In the genomic region with DNA sequence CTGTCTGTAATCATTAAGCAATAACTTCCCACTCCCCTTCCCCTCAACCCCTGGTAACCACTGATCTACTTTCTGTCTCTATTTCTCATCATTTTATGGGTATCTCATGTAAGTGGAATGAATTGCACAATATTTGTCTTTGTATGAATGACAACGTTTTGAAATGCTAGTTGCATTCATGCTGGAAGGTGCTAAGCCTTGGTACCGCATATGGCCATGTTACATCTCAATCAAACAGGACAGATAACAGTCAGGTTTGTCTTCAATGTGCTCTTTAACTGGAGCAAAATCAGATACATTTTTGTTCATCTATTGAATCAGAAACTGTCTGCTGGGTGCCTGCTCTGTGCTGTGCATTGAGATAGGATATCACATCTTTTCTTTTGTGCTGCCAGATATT, we compare ENCODE assay signal across 20 cellular contexts.
DNase-seq lines count a peak whose midpoint lies in the region; ATAC-seq and TF ChIP-seq lines count a peak whose summit lies in the region.
"Had no signal": no experiment of that assay in that cellular context is flagged by ENCODE, and none has a peak within 500 bp of the region (broad histone marks: within the 10 kb centered on the region; RNA-seq: fewer than 3 reads in every experiment).

No MANE protein-coding gene starts in this region.

- H3K23ac ChIP-seq in IMR-90 (ENCODE audit: low read depth, low read length): no peak overlapping the region
- H3K23ac ChIP-seq in H9 (ENCODE audit: insufficient read length, low read depth, low read length): no peak overlapping the region

- peaks cover 71% of the 10 kb centered on the region for H3K9me3 Mint-ChIP-seq in WTC11
- peaks cover 36 to 48% of the 10 kb centered on the region in 2 experiments for H3K9me3 Mint-ChIP-seq in H9

- no peak overlapping the region for H3K18ac ChIP-seq in IMR-90 (ENCODE audit: low read depth, low read length)
- no peak overlapping the region for H3K18ac ChIP-seq in H9 (ENCODE audit: insufficient read length, low read depth, low read length)

- H4K5ac ChIP-seq in IMR-90 (ENCODE audit: low read depth, low read length) (no peak overlapping the region), H9 (ENCODE audit: insufficient read length, low read depth, low read length) (no peak overlapping the region)

- H3K4me2 ChIP-seq in IMR-90 (ENCODE audit: low read depth, low read length): no peak overlapping the region
- H3K4me2 ChIP-seq in MM.1S (ENCODE audit: low read depth, low read length): 0 out of 2 replicates have a peak overlapping the region, but pooled peaks have one; percentile 83
- H3K4me2 ChIP-seq in H9 (ENCODE audit: insufficient read depth, insufficient read length, low read length): no peak overlapping the region
- H3K4me2 ChIP-seq in osteoblast (ENCODE audit: insufficient read depth, low read length): no peak overlapping the region
- H3K4me2 ChIP-seq: BLaER1 had no signal

- no peak for DNase-seq in IMR-90
- no peak for DNase-seq in MM.1S
- DNase-seq in WTC11 (ENCODE audit: low spot score): no peak
- DNase-seq in psoas muscle: no peak
- DNase-seq in H9: no peak
- no peak for DNase-seq in activated CD4-positive, alpha-beta T cell treated with anti-CD3 and anti-CD28 coated beads, Interleukin-2, amount 50 U/mL, for 4 hours
- DNase-seq in osteoblast (ENCODE audit: insufficient read length, low spot score, missing footprints): no peak
- DNase-seq in superior temporal gyrus (ENCODE audit: extremely low spot score): no peak
- DNase-seq: Caco-2; CD4-positive, CD25-positive, alpha-beta regulatory T cell; CD8-positive, alpha-beta T cell; DMS153; DND-41; GDM1; GM23248 had no signal

- no peaks in the 10 kb centered on the region for H3K9me2 ChIP-seq in MM.1S (replicated peaks; ENCODE audit: insufficient read depth, low read length)

- H4K20me1 ChIP-seq in IMR-90 (ENCODE audit: insufficient read depth, low read length) (no peaks in the 10 kb centered on the region), MM.1S (ENCODE audit: insufficient read depth, low read length) (no peaks in the 10 kb centered on the region), H9 (ENCODE audit: control insufficient read depth, insufficient read depth, insufficient read length) (no peaks in the 10 kb centered on the region), osteoblast (ENCODE audit: insufficient read depth, low read length) (no peaks in the 10 kb centered on the region)
- H4K20me1 ChIP-seq: BLaER1 had no signal

- in situ Hi-C loops in IMR-90 (cut with MboI; ENCODE audit: low sequenced_read_pairs): no loop called here

- H3K4me1 Mint-ChIP-seq in WTC11: no peaks in the 10 kb centered on the region
- no peaks in the 10 kb centered on the region for H3K4me1 Mint-ChIP-seq in H9
- H3K4me1 Mint-ChIP-seq: B cell had no signal

- no peak for TF ChIP-seq RAD21 in IMR-90 (IDR thresholded peaks at IDR 0.05; ENCODE audit: low read length)

- no peak overlapping the region for H2BK12ac ChIP-seq in H9 (ENCODE audit: insufficient read length, low read depth, low read length)

- H3K9ac ChIP-seq in IMR-90 (ENCODE audit: low read depth, low read length) (no peak overlapping the region), MM.1S (ENCODE audit: low read length) (no peak overlapping the region), H9 (ENCODE audit: extremely low read depth, insufficient read length, low read length) (no peak overlapping the region)
- H3K9ac ChIP-seq: BLaER1, GM23248 had no signal

- no TSS peak for BruUV-seq in IMR-90 (replicated peaks; lab: Mats Ljungman, UMichigan)

- no peak overlapping the region for H2AK9ac ChIP-seq in IMR-90 (replicated peaks; ENCODE audit: low read depth, low read length, poor library complexity)

- H3K23me2 ChIP-seq in H9 (ENCODE audit: insufficient read length, low read depth, low read length, poor library complexity, severe bottlenecking): no peaks in the 10 kb centered on the region

- dilution Hi-C loops in IMR-90 (cut with HindIII; ENCODE audit: low sequenced_read_pairs, unreplicated experiment): no loop called here

- no peaks in the 10 kb centered on the region for H3K36me3 ChIP-seq in IMR-90 (ENCODE audit: control insufficient read depth, insufficient read depth, low read length)
- no peaks in the 10 kb centered on the region for H3K36me3 ChIP-seq in MM.1S (replicated peaks; ENCODE audit: insufficient read depth, low read length)
- peaks cover 0 to 8% of the 10 kb centered on the region in 2 donors for H3K36me3 ChIP-seq in psoas muscle (ENCODE audit: insufficient read depth in 1 of 2, low read depth in 1 of 2)
- no peaks in the 10 kb centered on the region for H3K36me3 ChIP-seq in osteoblast (ENCODE audit: insufficient read depth, low read length)
- H3K36me3 ChIP-seq: BLaER1 had no signal

- H3K27ac Mint-ChIP-seq in WTC11 (no peak overlapping the region), H9 (no peak overlapping the region)
- H3K27ac Mint-ChIP-seq: B cell; CD4-positive, CD25-positive, alpha-beta regulatory T cell; CD8-positive, alpha-beta T cell had no signal

- H3K9me3 ChIP-seq in IMR-90 (ENCODE audit: control insufficient read depth, insufficient read depth, low read length): peaks cover 19% of the 10 kb centered on the region
- H3K9me3 ChIP-seq in MM.1S (replicated peaks; ENCODE audit: insufficient read depth, low read length): no peaks in the 10 kb centered on the region
- H3K9me3 ChIP-seq in psoas muscle: no peaks in the 10 kb centered on the region
- H3K9me3 ChIP-seq in H9 (ENCODE audit: control insufficient read depth, low read depth, low read length): peaks cover 8% of the 10 kb centered on the region
- H3K9me3 ChIP-seq in osteoblast (ENCODE audit: low read depth, low read length): peaks cover 3% of the 10 kb centered on the region
- H3K9me3 ChIP-seq: Caco-2 had no signal

- H3K4me3 ChIP-seq in IMR-90 (ENCODE audit: insufficient read depth, low read depth, low read length) (no peak overlapping the region), MM.1S (ENCODE audit: low read length) (no peak overlapping the region), psoas muscle (no peak overlapping the region), osteoblast (ENCODE audit: insufficient read depth, low read length) (no peak overlapping the region)
- H3K4me3 ChIP-seq: BLaER1, GM12878, GM23248 had no signal

- H4K8ac ChIP-seq in IMR-90 (ENCODE audit: low read depth in 2 of 2, low read length in 2 of 2) (no peak overlapping the region), H9 (replicated peaks; ENCODE audit: insufficient read length, low read depth, low read length) (no peak overlapping the region)

- H3K36me3 Mint-ChIP-seq in WTC11 (peaks cover 49% of the 10 kb centered on the region), H9 (ENCODE audit: insufficient read depth in 1 of 3, low read depth in 3 of 3) (peaks cover 13 to 45% (median 25%) of the 10 kb centered on the region in 3 experiments)
- H3K36me3 Mint-ChIP-seq: CD4-positive, CD25-positive, alpha-beta regulatory T cell; CD8-positive, alpha-beta T cell had no signal

- peaks cover 5% of the 10 kb centered on the region for H3F3A ChIP-seq in MM.1S (ENCODE audit: insufficient read depth, low read length)

- CTCF ChIA-PET in IMR-90 (lab: Yijun Ruan, JAX): no interaction called here
- CTCF ChIA-PET in WTC11 (lab: Charles Lee): no interaction called here

- ATAC-seq in IMR-90 (ENCODE audit: low read depth): no peak
- ATAC-seq in WTC11: no peak
- peak in 3 of 4 donors; percentile 42 to 63 (median 54) for ATAC-seq in psoas muscle
- ATAC-seq: CD8-positive, alpha-beta T cell; HCT116 had no signal

- H2AFZ ChIP-seq in IMR-90 (replicated peaks; ENCODE audit: low read length, poor library complexity): no peak overlapping the region
- 0 out of 2 replicates have a peak overlapping the region, but pooled peaks have one; percentile 97 for H2AFZ ChIP-seq in MM.1S (ENCODE audit: low read length)
- H2AFZ ChIP-seq in H9 (ENCODE audit: low read length): no peak overlapping the region
- H2AFZ ChIP-seq in osteoblast (ENCODE audit: low read length): no peak overlapping the region
- H2AFZ ChIP-seq: GM23248 had no signal

- H2BK120ac ChIP-seq in IMR-90 (ENCODE audit: low read depth, low read length) (no peak overlapping the region), H9 (ENCODE audit: low read depth, low read length, poor library complexity, severe bottlenecking) (no peak overlapping the region)

- TF ChIP-seq POLR2A in IMR-90 (IDR thresholded peaks at IDR 0.05; ENCODE audit: low read depth, low read length): no peak

- WGBS in IMR-90 (ENCODE audit: extremely low coverage in 2 of 2, insufficient read length in 1 of 2), 2 experiments: no CpG with 5 or more reads among the region's 2 CpGs
- 32 to 50% (median 36%) methylated on average over 2 of the region's 2 CpGs for WGBS in psoas muscle, 3 donors
- no CpG with 5 or more reads among the region's 2 CpGs for WGBS in H9 (ENCODE audit: extremely low coverage, insufficient read length, low lambda C conversion rate)

- H3K4me3 Mint-ChIP-seq in WTC11 (no peak overlapping the region), H9 (no peak overlapping the region)
- H3K4me3 Mint-ChIP-seq: B cell; CD4-positive, CD25-positive, alpha-beta regulatory T cell; CD8-positive, alpha-beta T cell had no signal

- H3K56ac ChIP-seq in IMR-90 (ENCODE audit: extremely low read depth, insufficient read depth, low read length): no peak overlapping the region
- no peak overlapping the region for H3K56ac ChIP-seq in H9 (ENCODE audit: insufficient read length, low read depth, low read length)

- H3K27me3 ChIP-seq in IMR-90 (ENCODE audit: control insufficient read depth, insufficient read depth, low read length) (no peaks in the 10 kb centered on the region), MM.1S (replicated peaks; ENCODE audit: insufficient read depth, low read length) (no peaks in the 10 kb centered on the region), psoas muscle (ENCODE audit: insufficient read depth in 3 of 3, low read length in 2 of 3) (no peaks in the 10 kb centered on the region), H9 (ENCODE audit: insufficient read depth, low read length) (no peaks in the 10 kb centered on the region), osteoblast (ENCODE audit: insufficient read depth, low read length) (no peaks in the 10 kb centered on the region)
- H3K27me3 ChIP-seq: BLaER1 had no signal

- H3K27ac ChIP-seq in IMR-90 (ENCODE audit: insufficient read depth, low read length) (no peak overlapping the region), MM.1S (ENCODE audit: low read length) (no peak overlapping the region), psoas muscle (no peak overlapping the region), H9 (ENCODE audit: insufficient read length, low read depth, low read length) (no peak overlapping the region), osteoblast (ENCODE audit: low read depth, low read length) (no peak overlapping the region)
- H3K27ac ChIP-seq: BLaER1, C4-2B, GM23248 had no signal

- H3T11ph ChIP-seq in H9 (ENCODE audit: low read length): no peak overlapping the region

- H3K79me1 ChIP-seq in IMR-90 (ENCODE audit: low read depth in 1 of 2, low read length in 2 of 2) (no peaks in the 10 kb centered on the region), H9 (ENCODE audit: insufficient read depth, low read depth, low read length, poor library complexity, severe bottlenecking) (no peaks in the 10 kb centered on the region)

- POLR2A ChIA-PET in IMR-90 (lab: Charles Lee; ENCODE audit: unreplicated experiment): no interaction called here
- POLR2A ChIA-PET in WTC11 (lab: Charles Lee): no interaction called here

- H2BK5ac ChIP-seq in IMR-90 (ENCODE audit: low read depth, low read length, poor library complexity, severe bottlenecking) (no peak overlapping the region), H9 (ENCODE audit: insufficient read length, low read length) (no peak overlapping the region)

- no peak overlapping the region for H3K4ac ChIP-seq in IMR-90 (ENCODE audit: low read depth, low read length)
- no peak overlapping the region for H3K4ac ChIP-seq in H9 (ENCODE audit: low read depth, low read length)

- no peak overlapping the region for H2AK5ac ChIP-seq in IMR-90 (ENCODE audit: low read depth, low read length)
- H2AK5ac ChIP-seq in H9 (ENCODE audit: insufficient read length, low read length): no peak overlapping the region

- H4K91ac ChIP-seq in IMR-90 (ENCODE audit: insufficient read depth, low read depth, low read length) (no peak overlapping the region), H9 (ENCODE audit: insufficient read length, low read depth, low read length) (no peak overlapping the region)

- H2BK20ac ChIP-seq in IMR-90 (ENCODE audit: low read depth, low read length) (no peak overlapping the region), H9 (ENCODE audit: low read depth, low read length, poor library complexity, severe bottlenecking) (no peak overlapping the region)

- H3K9me1 ChIP-seq in IMR-90 (ENCODE audit: insufficient read depth, low read length): no peaks in the 10 kb centered on the region

- H3K4me1 ChIP-seq in IMR-90 (ENCODE audit: control insufficient read depth, insufficient read depth, low read length): no peaks in the 10 kb centered on the region
- H3K4me1 ChIP-seq in MM.1S (ENCODE audit: low read length): peaks cover 4% of the 10 kb centered on the region; the same call in 1 of the 2 replicates
- no peaks in the 10 kb centered on the region for H3K4me1 ChIP-seq in psoas muscle
- H3K4me1 ChIP-seq in H9 (ENCODE audit: insufficient read depth, low read length): no peaks in the 10 kb centered on the region
- no peaks in the 10 kb centered on the region for H3K4me1 ChIP-seq in osteoblast (ENCODE audit: insufficient read depth, low read length)
- H3K4me1 ChIP-seq: BLaER1, Caco-2 had no signal

- TF ChIP-seq CTCF in IMR-90 (conservative IDR thresholded peaks at IDR 0.05; ENCODE audit: low read depth, low read length) (no peak), MM.1S (IDR thresholded peaks at IDR 0.05; ENCODE audit: low read length) (no peak), WTC11 (IDR thresholded peaks at IDR 0.05) (peak; percentile 6; the same call in 1 of the 2 replicates), psoas muscle (IDR thresholded peaks at IDR 0.05) (no peak), H9 (conservative IDR thresholded peaks at IDR 0.05) (no peak), osteoblast (IDR thresholded peaks at IDR 0.05; ENCODE audit: extremely low read depth, low read depth, low read length) (no peak)

- no peaks in the 10 kb centered on the region for H3K79me2 ChIP-seq in MM.1S (ENCODE audit: low read length)
- no peaks in the 10 kb centered on the region for H3K79me2 ChIP-seq in H9 (ENCODE audit: insufficient read depth, low read length)
- no peaks in the 10 kb centered on the region for H3K79me2 ChIP-seq in osteoblast (ENCODE audit: insufficient read depth, low read length)

- H3K14ac ChIP-seq in IMR-90 (replicated peaks; ENCODE audit: low read depth, low read length) (no peak overlapping the region), H9 (ENCODE audit: insufficient read depth, low read length) (no peak overlapping the region)

- H3K27me3 Mint-ChIP-seq in WTC11 (ENCODE audit: low read depth) (no peaks in the 10 kb centered on the region; the same call in none of the 2 replicates), H9 (ENCODE audit: low read depth) (no peaks in the 10 kb centered on the region)

- H2BK15ac ChIP-seq in IMR-90 (ENCODE audit: low read depth, low read length) (no peak overlapping the region), H9 (ENCODE audit: low read depth, low read length) (no peak overlapping the region)

- intact Hi-C loops in IMR-90 (cut with micrococcal nuclease) (no loop called here), psoas muscle (cut with DNase I) (no loop called here)

Comparison
In these comparisons a context has a peak if more than half of its experiments do, and no peak if none do; other contexts are left out.
1. ATAC-seq: peak in psoas muscle (3 of 4); none in IMR-90 (single experiment) and WTC11 (single experiment).